Comparison of ENCODE assay signal across 20 cellular contexts in the genomic region with DNA sequence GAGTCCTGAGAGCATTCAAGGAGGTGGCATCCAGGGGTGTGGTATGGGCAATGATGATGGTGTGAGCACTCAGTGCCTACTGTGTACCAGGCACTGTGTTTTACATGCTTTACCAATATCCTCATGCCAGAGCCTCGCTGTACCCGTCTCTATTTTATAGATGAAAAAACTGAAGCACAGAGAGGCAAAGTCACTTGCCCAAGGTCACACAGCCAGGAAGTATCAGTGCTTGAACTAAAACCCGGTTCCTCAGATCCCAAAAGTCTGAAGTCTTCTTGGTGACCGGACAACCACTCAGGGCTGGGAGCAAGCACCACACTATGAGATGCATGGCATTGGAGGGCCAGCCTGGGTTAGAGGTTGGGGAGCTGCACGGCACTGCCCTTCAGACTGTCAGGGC.
DNase-seq lines count a peak whose midpoint lies in the region; ATAC-seq, FAIRE-seq and TF ChIP-seq lines count a peak whose summit lies in the region.
"Had no signal": no experiment of that assay in that cellular context is flagged by ENCODE, and none has a peak within 500 bp of the region (broad histone marks: within the 10 kb centered on the region; RNA-seq: fewer than 3 reads in every experiment).

No MANE protein-coding gene starts in this region.

- no peak for TF ChIP-seq RAD21 in HepG2 (CRISPR knock-in tag; IDR thresholded peaks at IDR 0.05)

- TF ChIP-seq POLR2A in HepG2 (IDR thresholded peaks at IDR 0.05; ENCODE audit: insufficient read depth in 1 of 2, low read depth in 2 of 2, low read length in 2 of 2) (no peak), right lobe of liver (IDR thresholded peaks at IDR 0.05) (no peak), spleen (IDR thresholded peaks at IDR 0.05) (no peak)

- POLR2A ChIA-PET in HepG2 (lab: Yijun Ruan, JAX) = no interaction called here

- in situ Hi-C loops in HepG2 (cut with HindIII; ENCODE audit: extremely low pct_ligation_motif_present, low pct_unique_long_range_greater_than_20kb) = no loop called here

- H3K9ac ChIP-seq in HepG2 (ENCODE audit: insufficient read depth, low read depth, low read length) = no peak overlapping the region

- H3K4me1 Mint-ChIP-seq in chondrocyte (ENCODE audit: low read depth) = no peaks in the 10 kb centered on the region
- H3K4me1 Mint-ChIP-seq: IgD-negative memory B cell had no signal

- peaks cover 11% of the 10 kb centered on the region for H3K9me3 Mint-ChIP-seq in chondrocyte (ENCODE audit: low read depth)

- WGBS in HepG2 (ENCODE audit: low lambda C conversion rate) = 0% methylated on average over 3 of the region's 5 CpGs
- no CpG with 5 or more reads among the region's 5 CpGs for WGBS in right lobe of liver (ENCODE audit: insufficient coverage, low coverage, low lambda C conversion rate, missing lambda C conversion rate)
- 83 to 88% (median 85%) methylated on average over 5 of the region's 5 CpGs for WGBS in spleen, 5 donors

- H3K4me3 Mint-ChIP-seq in chondrocyte (ENCODE audit: unreplicated experiment) = no peak overlapping the region
- H3K4me3 Mint-ChIP-seq: CD8-positive, alpha-beta T cell; HFFc6; IgD-negative memory B cell had no signal

- no peaks in the 10 kb centered on the region for H4K20me1 ChIP-seq in HepG2 (ENCODE audit: insufficient read depth, low read length)

- H3K27me3 ChIP-seq in HepG2 (ENCODE audit: control insufficient read depth in 1 of 2, insufficient read depth in 2 of 2, low read length in 2 of 2) (peaks cover 2 to 18% of the 10 kb centered on the region in 2 experiments; a peak in 3 of 5 replicates), right lobe of liver (no peaks in the 10 kb centered on the region), spleen (replicated peaks in 1 of 7) (peaks cover 0 to 6% (median 0%) of the 10 kb centered on the region in 7 donors)
- H3K27me3 ChIP-seq: BE2C had no signal

- no peak overlapping the region for H3K4me2 ChIP-seq in HepG2 (ENCODE audit: low read depth, low read length)

- H3K36me3 Mint-ChIP-seq in chondrocyte (ENCODE audit: low read depth) = peaks cover 2% of the 10 kb centered on the region
- H3K36me3 Mint-ChIP-seq: CD8-positive, alpha-beta T cell had no signal

- H3K79me2 ChIP-seq in HepG2 (ENCODE audit: insufficient read depth, low read length) = no peaks in the 10 kb centered on the region

- BruUV-seq in HepG2 (replicated peaks; lab: Mats Ljungman, UMichigan) = no TSS peak

- H3K4me1 ChIP-seq in HepG2 (ENCODE audit: insufficient read depth, low read length) (no peaks in the 10 kb centered on the region), right lobe of liver (no peaks in the 10 kb centered on the region), spleen (no peaks in the 10 kb centered on the region)
- H3K4me1 ChIP-seq: Caco-2, HAP-1 had no signal

- H3K27me3 Mint-ChIP-seq in chondrocyte (ENCODE audit: low read depth) = peaks cover 11% of the 10 kb centered on the region

- H3K27ac Mint-ChIP-seq in chondrocyte (ENCODE audit: unreplicated experiment) = no peak overlapping the region
- H3K27ac Mint-ChIP-seq: CD8-positive, alpha-beta T cell; HFFc6; IgD-negative memory B cell had no signal

- H2AFZ ChIP-seq in HepG2 (ENCODE audit: low read length) = no peak overlapping the region

- CTCF ChIA-PET in HepG2 (lab: Yijun Ruan, JAX; ENCODE audit: low intra/inter-chr PET ratio, low total read pairs) = interaction anchor here (0.8 kb wide), 1 partner anchor 275 kb away, joined by 3 read pairs; no protein-coding TSS in a partner anchor

- no peaks in the 10 kb centered on the region for H3K9me3 ChIP-seq in HepG2 (ENCODE audit: low read length)
- H3K9me3 ChIP-seq in right lobe of liver = no peaks in the 10 kb centered on the region
- peaks cover 0 to 14% (median 3%) of the 10 kb centered on the region in 8 donors for H3K9me3 ChIP-seq in spleen
- H3K9me3 ChIP-seq: BE2C, Caco-2, HAP-1 had no signal

- intact Hi-C loops in HepG2 (cut with micrococcal nuclease; ENCODE audit: unreplicated experiment) = loop anchor here (2.0 kb wide), 1 partner anchor 275 kb away; no protein-coding TSS in a partner anchor
- intact Hi-C loops in right lobe of liver (cut with DNase I) = no loop called here
- intact Hi-C loops in spleen (cut with DNase I; ENCODE audit: low total_unique reads) = no loop called here

- TF ChIP-seq EP300 in HepG2 (IDR thresholded peaks at IDR 0.05; ENCODE audit: low read depth in 2 of 2, low read length in 2 of 2) = no peak
- no peak for TF ChIP-seq EP300 in HepG2 (CRISPR knock-in tag; IDR thresholded peaks at IDR 0.05; ENCODE audit: borderline replicate concordance)

- no peak overlapping the region for H3K4me3 ChIP-seq in HepG2 (replicated peaks in 1 of 3; ENCODE audit: insufficient read depth in 1 of 3, low read depth in 2 of 3, low read length in 3 of 3)
- no peak overlapping the region for H3K4me3 ChIP-seq in right lobe of liver
- no peak overlapping the region for H3K4me3 ChIP-seq in spleen
- H3K4me3 ChIP-seq: HAP-1 had no signal

- H3K36me3 ChIP-seq in HepG2 (replicated peaks in 1 of 2; ENCODE audit: control insufficient read depth in 1 of 2, insufficient read depth in 2 of 2, low read length in 2 of 2) = no peaks in the 10 kb centered on the region
- no peaks in the 10 kb centered on the region for H3K36me3 ChIP-seq in right lobe of liver
- no peaks in the 10 kb centered on the region for H3K36me3 ChIP-seq in spleen
- H3K36me3 ChIP-seq: BE2C, HAP-1 had no signal

- H3K27ac ChIP-seq in HepG2 (ENCODE audit: extremely low read length, insufficient read depth, low read length) = no peak overlapping the region
- H3K27ac ChIP-seq in right lobe of liver = no peak overlapping the region
- no peak overlapping the region for H3K27ac ChIP-seq in spleen
- H3K27ac ChIP-seq: C4-2B had no signal

- no peak for FAIRE-seq in HepG2 (lab: Jason Lieb, UNC)
- FAIRE-seq: A204.1, GM12892, GM19239, H1 had no signal

- TF ChIP-seq CTCF in HepG2 (CRISPR knock-in tag; IDR thresholded peaks at IDR 0.05) = no peak
- TF ChIP-seq CTCF in right lobe of liver (IDR thresholded peaks at IDR 0.05) = no peak
- no peak for TF ChIP-seq CTCF in chondrocyte (IDR thresholded peaks at IDR 0.05)
- TF ChIP-seq CTCF in spleen (IDR thresholded peaks at IDR 0.05 in 8 of 11, conservative IDR thresholded peaks at IDR 0.05 in 3 of 11) = no peak

- no peak for DNase-seq in HepG2 (ENCODE audit: low spot score)
- no peak for DNase-seq in right lobe of liver
- DNase-seq in chondrocyte (ENCODE audit: low spot score) = peak; percentile 39
- DNase-seq in spleen = peak; percentile 21
- DNase-seq in stimulated activated CD4-positive, alpha-beta T cell treated with anti-CD3 and anti-CD28 coated beads, Interleukin-4, amount 100 ng/mL, for 4 hours = no peak
- DNase-seq in activated CD4-positive, CD25-positive, alpha-beta regulatory T cell treated with anti-CD3 and anti-CD28 coated beads, Interleukin-2, amount 50 U/mL, for 72 hours = no peak
- DNase-seq in NCI-H524 treated with DMSO at 0.1 percent for 48 hours (lab: John Stamatoyannopoulos, UW) = no peak
- DNase-seq: BE2C; Caco-2; CD8-positive, alpha-beta T cell; DND-41; GDM1; HFFc6 had no signal

- no peak for ATAC-seq in HepG2
- no peak for ATAC-seq in right lobe of liver
- ATAC-seq: CD8-positive, alpha-beta T cell had no signal

TF ChIP-seq in HepG2, 621 proteins besides CTCF, POLR2A, EP300 and RAD21:
- TF ChIP-seq ZNF768 (CRISPR knock-in tag; IDR thresholded peaks at IDR 0.05) (peak; percentile 70; the same call in 1 of the 2 replicates), ZNF564 (CRISPR knock-in tag; IDR thresholded peaks at IDR 0.05) (no peak)

Comparison
In these comparisons a context has a peak if more than half of its experiments do, and no peak if none do; other contexts are left out.
1. DNase-seq: peak in chondrocyte (single experiment) and spleen (single experiment); none in HepG2 (single experiment), right lobe of liver (0 of 3), stimulated activated CD4-positive, alpha-beta T cell treated with anti-CD3 and anti-CD28 coated beads, Interleukin-4, amount 100 ng/mL, for 4 hours (0 of 2), activated CD4-positive, CD25-positive, alpha-beta regulatory T cell treated with anti-CD3 and anti-CD28 coated beads, Interleukin-2, amount 50 U/mL, for 72 hours (single experiment) and NCI-H524 treated with DMSO at 0.1 percent for 48 hours (single experiment).